In genomic region chr2:61882850-61883249, GRCh38 we compare ENCODE assay signal across 19 cellular contexts. TPM values are rescaled to one million over a fixed set of nuclear protein-coding genes. Genes with fewer than 3 reads are reported as not detected.
DNase-seq lines count a peak whose midpoint lies in the region; ATAC-seq, FAIRE-seq and TF ChIP-seq lines count a peak whose summit lies in the region.
"Had no signal": no experiment of that assay in that cellular context is flagged by ENCODE, and none has a peak within 500 bp of the region (broad histone marks: within the 10 kb centered on the region; RNA-seq: fewer than 3 reads in every experiment).

No MANE protein-coding gene starts in this region.

- TF ChIP-seq CTCF in HepG2 (CRISPR knock-in tag; IDR thresholded peaks at IDR 0.05) (no peak), right lobe of liver (IDR thresholded peaks at IDR 0.05) (no peak), progenitor cell of endocrine pancreas (IDR thresholded peaks at IDR 0.05; ENCODE audit: unreplicated experiment) (no peak), dorsolateral prefrontal cortex (IDR thresholded peaks at IDR 0.05 in 54 of 56, conservative IDR thresholded peaks at IDR 0.05 in 2 of 56; ENCODE audit: low read depth in 1 of 56, partially characterized antibody in 56 of 56) (no peak)

- TF ChIP-seq RAD21 in HepG2 (CRISPR knock-in tag; IDR thresholded peaks at IDR 0.05): no peak

- POLR2A ChIA-PET in HepG2 (lab: Yijun Ruan, JAX): interaction anchor here (1.2 to 1.7 kb wide), 2 partner anchors 11 to 29 kb away, joined by 3 to 9 read pairs; partner anchors contain the start of gene FAM161A

- H3K4me3 Mint-ChIP-seq in activated naive CD8-positive, alpha-beta T cell treated with anti-CD3 and anti-CD28 coated beads, Interleukin-2, amount 50 U/mL, for 24 hours: no peak overlapping the region
- no peak overlapping the region for H3K4me3 Mint-ChIP-seq in progenitor cell of endocrine pancreas (ENCODE audit: low read depth)
- H3K4me3 Mint-ChIP-seq: CD4-positive, alpha-beta T cell; GM23338 had no signal

- no peak overlapping the region for H3K9ac ChIP-seq in HepG2 (ENCODE audit: insufficient read depth, low read depth, low read length)

- no peaks in the 10 kb centered on the region; a peak in 1 of 5 replicates for H3K27me3 ChIP-seq in HepG2 (ENCODE audit: control insufficient read depth in 1 of 2, insufficient read depth in 2 of 2, low read length in 2 of 2)
- H3K27me3 ChIP-seq in right lobe of liver: no peaks in the 10 kb centered on the region
- H3K27me3 ChIP-seq in dorsolateral prefrontal cortex: no peaks in the 10 kb centered on the region
- H3K27me3 ChIP-seq: BE2C had no signal

- TF ChIP-seq EP300 in HepG2 (IDR thresholded peaks at IDR 0.05; ENCODE audit: low read depth in 2 of 2, low read length in 2 of 2) (no peak), HepG2 (CRISPR knock-in tag; IDR thresholded peaks at IDR 0.05; ENCODE audit: borderline replicate concordance) (no peak)

- H3K36me3 ChIP-seq in HepG2 (replicated peaks in 1 of 2; ENCODE audit: control insufficient read depth in 1 of 2, insufficient read depth in 2 of 2, low read length in 2 of 2) (peaks cover 16 to 69% of the 10 kb centered on the region in 2 experiments), right lobe of liver (peaks cover 0 to 71% (median 47%) of the 10 kb centered on the region in 4 donors)

- BruUV-seq in HepG2 (replicated peaks; lab: Mats Ljungman, UMichigan): no TSS peak

- CTCF ChIA-PET in HepG2 (lab: Yijun Ruan, JAX; ENCODE audit: low intra/inter-chr PET ratio, low total read pairs): no interaction called here

- no peak overlapping the region for H3K4me3 ChIP-seq in HepG2 (replicated peaks in 1 of 3; ENCODE audit: insufficient read depth in 1 of 3, low read depth in 2 of 3, low read length in 3 of 3)
- no peak overlapping the region for H3K4me3 ChIP-seq in right lobe of liver
- H3K4me3 ChIP-seq in dorsolateral prefrontal cortex: no peak overlapping the region
- H3K4me3 ChIP-seq: GM23338 had no signal

- H3K27me3 Mint-ChIP-seq in activated naive CD8-positive, alpha-beta T cell treated with anti-CD3 and anti-CD28 coated beads, Interleukin-2, amount 50 U/mL, for 24 hours: no peaks in the 10 kb centered on the region
- no peaks in the 10 kb centered on the region for H3K27me3 Mint-ChIP-seq in progenitor cell of endocrine pancreas
- H3K27me3 Mint-ChIP-seq: CD4-positive, alpha-beta T cell had no signal

- H3K36me3 Mint-ChIP-seq in activated naive CD8-positive, alpha-beta T cell treated with anti-CD3 and anti-CD28 coated beads, Interleukin-2, amount 50 U/mL, for 24 hours (ENCODE audit: low read depth): peaks cover 77% of the 10 kb centered on the region
- peaks cover 19% of the 10 kb centered on the region for H3K36me3 Mint-ChIP-seq in progenitor cell of endocrine pancreas (ENCODE audit: insufficient read depth)

- H3K4me1 ChIP-seq in HepG2 (ENCODE audit: insufficient read depth, low read length): peaks cover 19% of the 10 kb centered on the region
- H3K4me1 ChIP-seq in right lobe of liver: peaks cover 0 to 14% (median 6%) of the 10 kb centered on the region in 4 donors
- H3K4me1 ChIP-seq: BE2C had no signal

- H2AFZ ChIP-seq in HepG2 (ENCODE audit: low read length): no peak overlapping the region
- H2AFZ ChIP-seq: GM23338 had no signal

- H4K20me1 ChIP-seq in HepG2 (ENCODE audit: insufficient read depth, low read length): peaks cover 26% of the 10 kb centered on the region

- H3K9me3 ChIP-seq in HepG2 (ENCODE audit: low read length) (no peaks in the 10 kb centered on the region), right lobe of liver (no peaks in the 10 kb centered on the region)
- H3K9me3 ChIP-seq: BE2C, Caco-2 had no signal

- intact Hi-C loops in HepG2 (cut with micrococcal nuclease; ENCODE audit: unreplicated experiment): no loop called here
- intact Hi-C loops in right lobe of liver (cut with DNase I): no loop called here
- intact Hi-C loops in dorsolateral prefrontal cortex (cut with DNase I): loop anchor here (10.0 kb wide), 3 partner anchors 208 to 738 kb away; partner anchors contain the start of gene USP34 (in 1 of the 2)

- DNase-seq in HepG2 (ENCODE audit: low spot score): no peak
- DNase-seq in right lobe of liver: no peak
- DNase-seq in activated naive CD8-positive, alpha-beta T cell treated with anti-CD3 and anti-CD28 coated beads, Interleukin-2, amount 50 U/mL, for 24 hours: no peak
- DNase-seq in progenitor cell of endocrine pancreas (ENCODE audit: low spot score, unreplicated experiment): no peak
- no peak for DNase-seq in left lobe of liver (ENCODE audit: low spot score)
- DNase-seq in dorsolateral prefrontal cortex: no peak
- DNase-seq: ACHN; BE2C; C1 segment of cervical spinal cord; Caco-2; CD4-positive, alpha-beta T cell; HCEC 1CT; IMR-90 had no signal

- H3K27ac ChIP-seq in HepG2 (ENCODE audit: extremely low read length, insufficient read depth, low read length): no peak overlapping the region
- no peak overlapping the region for H3K27ac ChIP-seq in right lobe of liver
- H3K27ac ChIP-seq in dorsolateral prefrontal cortex: no peak overlapping the region
- H3K27ac ChIP-seq: HL-60 had no signal

- peaks cover 35% of the 10 kb centered on the region for H3K4me1 Mint-ChIP-seq in activated naive CD8-positive, alpha-beta T cell treated with anti-CD3 and anti-CD28 coated beads, Interleukin-2, amount 50 U/mL, for 24 hours
- peaks cover 11% of the 10 kb centered on the region for H3K4me1 Mint-ChIP-seq in progenitor cell of endocrine pancreas (ENCODE audit: low read depth)

- H3K4me2 ChIP-seq in HepG2 (ENCODE audit: low read depth, low read length): no peak overlapping the region
- H3K4me2 ChIP-seq: GM23338 had no signal

- H3K9me3 Mint-ChIP-seq in activated naive CD8-positive, alpha-beta T cell treated with anti-CD3 and anti-CD28 coated beads, Interleukin-2, amount 50 U/mL, for 24 hours: no peaks in the 10 kb centered on the region
- H3K9me3 Mint-ChIP-seq in progenitor cell of endocrine pancreas (ENCODE audit: low read depth): no peaks in the 10 kb centered on the region
- H3K9me3 Mint-ChIP-seq: CD4-positive, alpha-beta T cell; GM23338 had no signal

- in situ Hi-C loops in HepG2 (cut with HindIII; ENCODE audit: extremely low pct_ligation_motif_present, low pct_unique_long_range_greater_than_20kb): no loop called here

- FAIRE-seq in HepG2 (lab: Jason Lieb, UNC): no peak
- FAIRE-seq: D721Med, GM12891, H54 had no signal

- ATAC-seq in HepG2 (no peak), right lobe of liver (no peak), left lobe of liver (no peak), GM18858 (IDR thresholded peaks at IDR 0.05; ENCODE audit: unreplicated experiment) (no peak)
- no peak for ATAC-seq in activated naive CD8-positive, alpha-beta T cell treated with anti-CD3 and anti-CD28 coated beads, Interleukin-2, amount 50 U/mL, for 24 hours
- ATAC-seq: GM23338 had no signal

- H3K79me2 ChIP-seq in HepG2 (ENCODE audit: insufficient read depth, low read length): peaks cover 35% of the 10 kb centered on the region

- no peak for TF ChIP-seq POLR2A in HepG2 (IDR thresholded peaks at IDR 0.05; ENCODE audit: insufficient read depth in 1 of 2, low read depth in 2 of 2, low read length in 2 of 2)
- TF ChIP-seq POLR2A in right lobe of liver (IDR thresholded peaks at IDR 0.05): no peak

- WGBS in HepG2 (ENCODE audit: low lambda C conversion rate): 98% methylated on average over 5 of the region's 5 CpGs
- 82% methylated on average over 5 of the region's 5 CpGs for WGBS in right lobe of liver (ENCODE audit: insufficient coverage, low coverage, low lambda C conversion rate, missing lambda C conversion rate)

- peak overlapping the region; percentile 56 for H3K27ac Mint-ChIP-seq in activated naive CD8-positive, alpha-beta T cell treated with anti-CD3 and anti-CD28 coated beads, Interleukin-2, amount 50 U/mL, for 24 hours
- peak overlapping the region; percentile 81 for H3K27ac Mint-ChIP-seq in progenitor cell of endocrine pancreas
- H3K27ac Mint-ChIP-seq: GM23338 had no signal

RNA-seq across cellular contexts. Expression of gene CCT4, which starts 5.6 kb away (rescaled TPM):
- 340 and 437 TPM in 2 replicates for total RNA-seq in HepG2 (2016; rRNA removed; fragmentation: Illumina TruSeq; extraction: Trizol)
- total RNA-seq in HepG2 (2016; cell fraction: cytosol; rRNA removed; fragmentation: Illumina TruSeq; extraction: Trizol; ENCODE audit: low read depth): 104 and 110 TPM in 2 replicates
- total RNA-seq in HepG2 (2016; cell fraction: insoluble cytoplasmic fraction; rRNA removed; fragmentation: Illumina TruSeq; extraction: Trizol): 333 and 424 TPM in 2 replicates
- 151 and 155 TPM in 2 replicates for total RNA-seq in HepG2 (2016; cell fraction: membrane; rRNA removed; fragmentation: Illumina TruSeq; extraction: Trizol)
- total RNA-seq in HepG2 (2016; cell fraction: nucleus; rRNA removed; fragmentation: Illumina TruSeq; extraction: Trizol): 146 and 161 TPM in 2 replicates
- 107 and 138 TPM in 2 replicates for polyA plus RNA-seq in HepG2 (2011; rRNA removed)
- 82.8 and 109 TPM in 2 replicates for polyA plus RNA-seq in HepG2 (2011; cell fraction: cytosol; rRNA removed)
- 37.1 and 40.4 TPM in 2 replicates for polyA plus RNA-seq in HepG2 (2011; cell fraction: nucleus; rRNA removed)
- 213 and 256 TPM in 2 replicates for polyA plus RNA-seq in HepG2 (2012)
- polyA plus RNA-seq in HepG2 (2016; cell fraction: cytosol; fragmentation: Illumina TruSeq; extraction: Trizol; ENCODE audit: low read depth): 49.7 and 50.6 TPM in 2 replicates
- 353 and 356 TPM in 2 replicates for polyA plus RNA-seq in HepG2 (2016; cell fraction: insoluble cytoplasmic fraction; fragmentation: Illumina TruSeq; extraction: Trizol; ENCODE audit: low read depth)
- 70.7 and 79.2 TPM in 2 replicates for polyA plus RNA-seq in HepG2 (2016; cell fraction: membrane; fragmentation: Illumina TruSeq; extraction: Trizol; ENCODE audit: low read depth)
- polyA plus RNA-seq in HepG2 (2016; cell fraction: nucleus; fragmentation: Illumina TruSeq; extraction: Trizol; ENCODE audit: insufficient read depth, low read depth): 148 and 151 TPM in 2 replicates
- 71.9 and 75.3 TPM in 2 replicates for polyA minus RNA-seq in HepG2 (2011; rRNA and poly(A)+ RNA removed; ENCODE audit: low replicate concordance)
- 132 and 133 TPM in 2 replicates for polyA minus RNA-seq in HepG2 (2011; cell fraction: cytosol; rRNA and poly(A)+ RNA removed)
- polyA minus RNA-seq in HepG2 (2011; cell fraction: nucleus; rRNA and poly(A)+ RNA removed): 81.9 and 92.7 TPM in 2 replicates
- 10 to 100 TPM; 46.0 to 72.2 (median 53.1) TPM for total RNA-seq in right lobe of liver
- 166 and 167 TPM in 2 replicates for total RNA-seq in progenitor cell of endocrine pancreas
- 38.3 TPM for total RNA-seq in left lobe of liver
- 100 to 1,000 TPM in 72 of 120 experiments, 10 to 100 TPM in 48; 56.8 to 160 (median 105) TPM for total RNA-seq in dorsolateral prefrontal cortex

RNA-seq across cellular contexts. Expression of gene COMMD1, which starts 22.6 kb away (rescaled TPM):
- total RNA-seq in HepG2 (2016; rRNA removed; fragmentation: Illumina TruSeq; extraction: Trizol) (105 and 125 TPM in 2 replicates), right lobe of liver (10 to 100 TPM; 17.2 to 21.6 (median 18.7) TPM), progenitor cell of endocrine pancreas (33.0 and 34.9 TPM in 2 replicates), left lobe of liver (16.5 TPM), dorsolateral prefrontal cortex (10 to 100 TPM; 29.8 to 52.8 (median 41.1) TPM)
- 137 and 165 TPM in 2 replicates for total RNA-seq in HepG2 (2016; cell fraction: cytosol; rRNA removed; fragmentation: Illumina TruSeq; extraction: Trizol; ENCODE audit: low read depth)
- 102 and 125 TPM in 2 replicates for total RNA-seq in HepG2 (2016; cell fraction: insoluble cytoplasmic fraction; rRNA removed; fragmentation: Illumina TruSeq; extraction: Trizol)
- total RNA-seq in HepG2 (2016; cell fraction: membrane; rRNA removed; fragmentation: Illumina TruSeq; extraction: Trizol): 133 and 151 TPM in 2 replicates
- total RNA-seq in HepG2 (2016; cell fraction: nucleus; rRNA removed; fragmentation: Illumina TruSeq; extraction: Trizol): 41.5 and 44.9 TPM in 2 replicates
- polyA plus RNA-seq in HepG2 (2011; rRNA removed): 22.8 and 25.7 TPM in 2 replicates
- 25.9 and 29.9 TPM in 2 replicates for polyA plus RNA-seq in HepG2 (2011; cell fraction: cytosol; rRNA removed)
- 12.0 and 12.6 TPM in 2 replicates for polyA plus RNA-seq in HepG2 (2011; cell fraction: nucleus; rRNA removed)
- polyA plus RNA-seq in HepG2 (2012): 35.6 and 38.0 TPM in 2 replicates
- polyA plus RNA-seq in HepG2 (2016; cell fraction: cytosol; fragmentation: Illumina TruSeq; extraction: Trizol; ENCODE audit: low read depth): 146 and 159 TPM in 2 replicates
- 125 and 128 TPM in 2 replicates for polyA plus RNA-seq in HepG2 (2016; cell fraction: insoluble cytoplasmic fraction; fragmentation: Illumina TruSeq; extraction: Trizol; ENCODE audit: low read depth)
- polyA plus RNA-seq in HepG2 (2016; cell fraction: membrane; fragmentation: Illumina TruSeq; extraction: Trizol; ENCODE audit: low read depth): 113 and 115 TPM in 2 replicates
- 57.4 and 59.6 TPM in 2 replicates for polyA plus RNA-seq in HepG2 (2016; cell fraction: nucleus; fragmentation: Illumina TruSeq; extraction: Trizol; ENCODE audit: insufficient read depth, low read depth)
- polyA minus RNA-seq in HepG2 (2011; rRNA and poly(A)+ RNA removed; ENCODE audit: low replicate concordance): 9.1 and 10.7 TPM in 2 replicates
- 8.6 and 9.5 TPM in 2 replicates for polyA minus RNA-seq in HepG2 (2011; cell fraction: cytosol; rRNA and poly(A)+ RNA removed)
- polyA minus RNA-seq in HepG2 (2011; cell fraction: nucleus; rRNA and poly(A)+ RNA removed): 14.5 and 17.4 TPM in 2 replicates

RNA-seq across cellular contexts. Expression of gene FAM161A, which starts 29.0 kb away (rescaled TPM):
- total RNA-seq in HepG2 (2016; rRNA removed; fragmentation: Illumina TruSeq; extraction: Trizol) (3.4 and 5.0 TPM in 2 replicates), right lobe of liver (1 to 10 TPM in 4 of 6 experiments, under 1 TPM in 2; 0.64 to 2.2 (median 1.1) TPM), progenitor cell of endocrine pancreas (19.0 and 23.7 TPM in 2 replicates), left lobe of liver (0.75 TPM), dorsolateral prefrontal cortex (10 to 100 TPM in 110 of 120 experiments, 1 to 10 TPM in 10; 7.6 to 19.3 (median 13.3) TPM)
- total RNA-seq in HepG2 (2016; cell fraction: cytosol; rRNA removed; fragmentation: Illumina TruSeq; extraction: Trizol; ENCODE audit: low read depth): 0.81 and 1.1 TPM in 2 replicates
- total RNA-seq in HepG2 (2016; cell fraction: insoluble cytoplasmic fraction; rRNA removed; fragmentation: Illumina TruSeq; extraction: Trizol): 3.5 and 5.4 TPM in 2 replicates
- 2.5 and 2.7 TPM in 2 replicates for total RNA-seq in HepG2 (2016; cell fraction: membrane; rRNA removed; fragmentation: Illumina TruSeq; extraction: Trizol)
- total RNA-seq in HepG2 (2016; cell fraction: nucleus; rRNA removed; fragmentation: Illumina TruSeq; extraction: Trizol): 5.8 and 7.4 TPM in 2 replicates
- 1.8 and 2.7 TPM in 2 replicates for polyA plus RNA-seq in HepG2 (2011; rRNA removed)
- polyA plus RNA-seq in HepG2 (2011; cell fraction: cytosol; rRNA removed): 0.50 and 0.65 TPM in 2 replicates
- polyA plus RNA-seq in HepG2 (2011; cell fraction: nucleus; rRNA removed): 2.8 and 3.2 TPM in 2 replicates
- polyA plus RNA-seq in HepG2 (2012): 2.5 and 3.3 TPM in 2 replicates
- 0.29 and 0.33 TPM in 2 replicates for polyA plus RNA-seq in HepG2 (2016; cell fraction: cytosol; fragmentation: Illumina TruSeq; extraction: Trizol; ENCODE audit: low read depth)
- polyA plus RNA-seq in HepG2 (2016; cell fraction: insoluble cytoplasmic fraction; fragmentation: Illumina TruSeq; extraction: Trizol; ENCODE audit: low read depth): 6.6 and 9.6 TPM in 2 replicates
- 1.2 TPM in 2 replicates for polyA plus RNA-seq in HepG2 (2016; cell fraction: membrane; fragmentation: Illumina TruSeq; extraction: Trizol; ENCODE audit: low read depth)
- 19.9 and 20.4 TPM in 2 replicates for polyA plus RNA-seq in HepG2 (2016; cell fraction: nucleus; fragmentation: Illumina TruSeq; extraction: Trizol; ENCODE audit: insufficient read depth, low read depth)
- 0.64 and 1.3 TPM in 2 replicates for polyA minus RNA-seq in HepG2 (2011; rRNA and poly(A)+ RNA removed; ENCODE audit: low replicate concordance)
- polyA minus RNA-seq in HepG2 (2011; cell fraction: cytosol; rRNA and poly(A)+ RNA removed): 0.70 and 0.89 TPM in 2 replicates
- 5.8 TPM in 2 replicates for polyA minus RNA-seq in HepG2 (2011; cell fraction: nucleus; rRNA and poly(A)+ RNA removed)

Comparison
In these comparisons a context has a peak if more than half of its experiments do, and no peak if none do; other contexts are left out.
1. intact Hi-C loops: an anchor here in dorsolateral prefrontal cortex (10.0 kb wide); none called in HepG2 and right lobe of liver.